Comparison of ENCODE assay signal across 17 cellular contexts in genomic region chr14:22521449-22522239, GRCh38.
DNase-seq lines count a peak whose midpoint lies in the region; ATAC-seq and TF ChIP-seq lines count a peak whose summit lies in the region.
"Had no signal": no experiment of that assay in that cellular context is flagged by ENCODE, and none has a peak within 500 bp of the region (broad histone marks: within the 10 kb centered on the region; RNA-seq: fewer than 3 reads in every experiment).

No MANE protein-coding gene starts in this region.

- DNase-seq in breast epithelium (ENCODE audit: low spot score in 2 of 2): no peak
- DNase-seq in mammary epithelial cell: no peak
- peak in 1 of 3 donors; percentile 64 for DNase-seq in right lobe of liver
- no peak for DNase-seq in uterus
- DNase-seq in A172 (ENCODE audit: low spot score): no peak
- no peak for DNase-seq in AG08395 (ENCODE audit: low spot score)
- DNase-seq in HCEC 1CT: no peak
- DNase-seq: C1 segment of cervical spinal cord; NCI-H2029 treated with DMSO at 0.1 percent for 48 hours; psoas muscle; SIG-M5; stimulated activated CD4-positive, alpha-beta T cell treated with anti-CD3 and anti-CD28 coated beads, Interleukin-2, amount 100 ng/mL, for 24 hours; stimulated activated naive CD4-positive, alpha-beta T cell; WERI-Rb-1 had no signal

- H3K27me3 ChIP-seq in breast epithelium: no peaks in the 10 kb centered on the region
- H3K27me3 ChIP-seq in mammary epithelial cell (ENCODE audit: insufficient read depth, low read length): no peaks in the 10 kb centered on the region
- H3K27me3 ChIP-seq in right lobe of liver: no peaks in the 10 kb centered on the region
- H3K27me3 ChIP-seq in uterus: no peaks in the 10 kb centered on the region

- in situ Hi-C loops in mammary epithelial cell (cut with MboI; ENCODE audit: low sequenced_read_pairs in 2 of 2): no loop called here

- H3K9me3 ChIP-seq in breast epithelium (no peaks in the 10 kb centered on the region), mammary epithelial cell (replicated peaks; ENCODE audit: insufficient read depth, low read length) (no peaks in the 10 kb centered on the region), right lobe of liver (no peaks in the 10 kb centered on the region), uterus (no peaks in the 10 kb centered on the region)
- H3K9me3 ChIP-seq: psoas muscle had no signal

- H3K4me2 ChIP-seq in mammary epithelial cell (ENCODE audit: insufficient read depth, low read depth, low read length): no peak overlapping the region
- H3K4me2 ChIP-seq: KMS-11 had no signal

- no peaks in the 10 kb centered on the region for H3K36me3 ChIP-seq in breast epithelium
- no peaks in the 10 kb centered on the region for H3K36me3 ChIP-seq in mammary epithelial cell (ENCODE audit: insufficient read depth, low read length)
- no peaks in the 10 kb centered on the region for H3K36me3 ChIP-seq in right lobe of liver
- H3K36me3 ChIP-seq in uterus: no peaks in the 10 kb centered on the region
- H3K36me3 ChIP-seq: WERI-Rb-1 had no signal

- H3K79me2 ChIP-seq in mammary epithelial cell (ENCODE audit: insufficient read depth, low read length): no peaks in the 10 kb centered on the region

- dilution Hi-C loops in mammary epithelial cell (cut with HindIII; ENCODE audit: low sequenced_read_pairs): no loop called here

- no peak for TF ChIP-seq POLR2A in breast epithelium (IDR thresholded peaks at IDR 0.05)
- no peak for TF ChIP-seq POLR2A in right lobe of liver (IDR thresholded peaks at IDR 0.05)
- no peak for TF ChIP-seq POLR2A in uterus (IDR thresholded peaks at IDR 0.05)

- no peak for TF ChIP-seq CTCF in breast epithelium (IDR thresholded peaks at IDR 0.05)
- TF ChIP-seq CTCF in mammary epithelial cell (conservative IDR thresholded peaks at IDR 0.05 in 1 of 2, IDR thresholded peaks at IDR 0.05 in 1 of 2; ENCODE audit: extremely low read depth in 1 of 2, insufficient read depth in 1 of 2, low read depth in 1 of 2, low read length in 2 of 2): no peak
- TF ChIP-seq CTCF in right lobe of liver (IDR thresholded peaks at IDR 0.05): no peak
- TF ChIP-seq CTCF in uterus (IDR thresholded peaks at IDR 0.05): no peak

- H3K4me1 Mint-ChIP-seq in activated T-helper 17 cell treated with anti-CD3 and anti-CD28 coated beads, Interleukin-2, amount 50 U/mL, for 72 hours: peaks cover 51% of the 10 kb centered on the region

- H3K9me3 Mint-ChIP-seq in activated T-helper 17 cell treated with anti-CD3 and anti-CD28 coated beads, Interleukin-2, amount 50 U/mL, for 72 hours: no peaks in the 10 kb centered on the region
- H3K9me3 Mint-ChIP-seq: mesothelial cell of epicardium had no signal

- H3K27ac ChIP-seq in breast epithelium: peak overlapping the region; percentile 45 to 60
- no peak overlapping the region for H3K27ac ChIP-seq in mammary epithelial cell (ENCODE audit: insufficient read depth, low read depth, low read length)
- H3K27ac ChIP-seq in right lobe of liver: peak overlapping the region in 2 of 3 donors; percentile 38 to 50
- H3K27ac ChIP-seq in uterus: peak overlapping the region; percentile 80 to 87
- H3K27ac ChIP-seq: KMS-11, psoas muscle, WERI-Rb-1 had no signal

- no peaks in the 10 kb centered on the region for H4K20me1 ChIP-seq in mammary epithelial cell (ENCODE audit: insufficient read depth, low read length)

- peak overlapping the region; percentile 88 for H3K4me3 Mint-ChIP-seq in activated T-helper 17 cell treated with anti-CD3 and anti-CD28 coated beads, Interleukin-2, amount 50 U/mL, for 72 hours
- H3K4me3 Mint-ChIP-seq: mesothelial cell of epicardium had no signal

- H3K9ac ChIP-seq in mammary epithelial cell (ENCODE audit: insufficient read depth, low read length): no peak overlapping the region
- H3K9ac ChIP-seq: KMS-11 had no signal

- H3K4me1 ChIP-seq in breast epithelium (peaks cover 0 to 4% of the 10 kb centered on the region in 2 donors), mammary epithelial cell (ENCODE audit: insufficient read depth, low read length) (peaks cover 14% of the 10 kb centered on the region), right lobe of liver (peaks cover 0 to 10% (median 5%) of the 10 kb centered on the region in 4 donors), uterus (peaks cover 8 to 13% of the 10 kb centered on the region in 2 donors)

- WGBS in mammary epithelial cell (ENCODE audit: low coverage, missing lambda C conversion rate): 70% methylated on average over 4 of the region's 4 CpGs
- WGBS in right lobe of liver (ENCODE audit: insufficient coverage, low coverage, low lambda C conversion rate, missing lambda C conversion rate): 34% methylated on average over 4 of the region's 4 CpGs

- H3K4me3 ChIP-seq in breast epithelium: no peak overlapping the region
- H3K4me3 ChIP-seq in mammary epithelial cell (replicated peaks in 1 of 3; ENCODE audit: insufficient read depth in 1 of 3, low read depth in 2 of 3, low read length in 3 of 3): no peak overlapping the region
- no peak overlapping the region for H3K4me3 ChIP-seq in right lobe of liver
- no peak overlapping the region for H3K4me3 ChIP-seq in uterus
- H3K4me3 ChIP-seq: psoas muscle had no signal

- peaks cover 100% of the 10 kb centered on the region for H3K36me3 Mint-ChIP-seq in activated T-helper 17 cell treated with anti-CD3 and anti-CD28 coated beads, Interleukin-2, amount 50 U/mL, for 72 hours (ENCODE audit: low read depth)
- H3K36me3 Mint-ChIP-seq: mesothelial cell of epicardium had no signal

- no peak overlapping the region for H2AFZ ChIP-seq in mammary epithelial cell (ENCODE audit: low read depth, low read length)

- H3K27me3 Mint-ChIP-seq in activated T-helper 17 cell treated with anti-CD3 and anti-CD28 coated beads, Interleukin-2, amount 50 U/mL, for 72 hours: no peaks in the 10 kb centered on the region

- intact Hi-C loops in breast epithelium (cut with DNase I; ENCODE audit: low total_unique reads) (no loop called here), mammary epithelial cell (cut with micrococcal nuclease) (no loop called here), right lobe of liver (cut with DNase I) (no loop called here), uterus (cut with DNase I; ENCODE audit: low total_unique reads) (no loop called here)

- BruUV-seq in mammary epithelial cell (replicated peaks; lab: Mats Ljungman, UMichigan): no TSS peak

- CTCF ChIA-PET in mammary epithelial cell (lab: Charles Lee; ENCODE audit: low non-redundant PET): interaction anchor here (0.7 kb wide), 1 partner anchor 544 kb away, joined by 4 read pairs; no protein-coding TSS in a partner anchor

- peak overlapping the region; percentile 88 for H3K27ac Mint-ChIP-seq in activated T-helper 17 cell treated with anti-CD3 and anti-CD28 coated beads, Interleukin-2, amount 50 U/mL, for 72 hours
- H3K27ac Mint-ChIP-seq: mesothelial cell of epicardium had no signal

- ATAC-seq in activated T-helper 17 cell treated with anti-CD3 and anti-CD28 coated beads, Interleukin-2, amount 50 U/mL, for 72 hours (replicated peaks): peak; percentile 28
- ATAC-seq in right lobe of liver: peak; percentile 94 to 97 (median 95)
- ATAC-seq: psoas muscle had no signal
